8 cellular contexts compared by ENCODE assay signal in genomic region chr1:51192213-51192843, GRCh38.
A peak's percentile ranks its signal among the peaks of the same experiment; 100 is the strongest.
DNase-seq lines count a peak whose midpoint lies in the region; ATAC-seq lines count a peak whose summit lies in the region.

No MANE protein-coding gene starts in this region.

- no peaks in the 10 kb centered on the region for H3K9me3 Mint-ChIP-seq in memory B cell

- H3K27me3 Mint-ChIP-seq in memory B cell, result peaks cover 3% of the 10 kb centered on the region

- H3K4me1 Mint-ChIP-seq in memory B cell, result no peaks in the 10 kb centered on the region

- DNase-seq in AG08396 (ENCODE audit: low spot score) (peak; percentile 67), NCI-H2227 (lab: John Stamatoyannopoulos, UW; ENCODE audit: unreplicated experiment) (peak; percentile 76), memory B cell (ENCODE audit: low spot score in 2 of 2) (peak; percentile 42 to 44)
- peak; percentile 74 for DNase-seq in activated CD4-positive, alpha-beta T cell treated with anti-CD3 and anti-CD28 coated beads for 48 hours
- peak; percentile 29 for DNase-seq in effector CD4-positive, alpha-beta T cell
- DNase-seq in stimulated activated CD8-positive, alpha-beta memory T cell treated with anti-CD3 and anti-CD28 coated beads, Interleukin-4, amount 100 ng/mL, for 24 hours (ENCODE audit: low read depth), result peak; percentile 28

- no peak overlapping the region for H3K4me3 Mint-ChIP-seq in memory B cell

- no peaks in the 10 kb centered on the region for H3K36me3 Mint-ChIP-seq in memory B cell

- ATAC-seq in GM18867 (IDR thresholded peaks at IDR 0.05; ENCODE audit: unreplicated experiment) (peak; percentile 46), memory B cell (ENCODE audit: low read depth) (peak; percentile 47), HG03520 (IDR thresholded peaks at IDR 0.05; ENCODE audit: unreplicated experiment) (no peak)

- H3K27ac Mint-ChIP-seq in memory B cell, result no peak overlapping the region
